In genomic region chr20:63688234-63689045, GRCh38 we compare ENCODE assay signal across 12 cellular contexts. TPM values are rescaled to one million over a fixed set of nuclear protein-coding genes. Genes with fewer than 3 reads are reported as not detected.
A peak's percentile ranks its signal among the peaks of the same experiment; 100 is the strongest.
DNase-seq lines count a peak whose midpoint lies in the region; ATAC-seq and TF ChIP-seq lines count a peak whose summit lies in the region.
"Had no signal": no experiment of that assay in that cellular context is flagged by ENCODE, and none has a peak within 500 bp of the region (broad histone marks: within the 10 kb centered on the region; RNA-seq: fewer than 3 reads in every experiment).

No MANE protein-coding gene starts in this region.

- POLR2A ChIA-PET in Caco-2 (lab: Charles Lee) = no interaction called here

- no peak overlapping the region for H3K4me2 ChIP-seq in osteoblast (ENCODE audit: insufficient read depth, low read length)

- peaks cover 84% of the 10 kb centered on the region for H3K36me3 Mint-ChIP-seq in Caco-2 (ENCODE audit: insufficient read depth, unreplicated experiment)
- H3K36me3 Mint-ChIP-seq in activated T-helper 2 cell treated with anti-CD3 and anti-CD28 coated beads, Interferon-gamma antibody, Interleukin-2, Interleukin-4, amounts not matched to agents 10 μg/mL and 5 μg/mL and 100 μg/mL, durations not matched to agents 14 hours and 24 hours and 36 hours (ENCODE audit: low read depth) = peaks cover 4% of the 10 kb centered on the region

- ATAC-seq in foreskin keratinocyte = no peak
- ATAC-seq: activated T-cell treated with anti-CD3 and anti-CD28 coated beads, Interleukin-2, amount 50 U/mL, for 72 hours; body of pancreas had no signal

- H3K36me3 ChIP-seq in Caco-2 (ENCODE audit: control insufficient read depth, insufficient read depth, low read length) (no peaks in the 10 kb centered on the region), osteoblast (ENCODE audit: insufficient read depth, low read length) (peaks cover 6% of the 10 kb centered on the region)

- no peaks in the 10 kb centered on the region for H3K27me3 Mint-ChIP-seq in Caco-2 (ENCODE audit: insufficient read depth, unreplicated experiment)
- H3K27me3 Mint-ChIP-seq in activated T-helper 2 cell treated with anti-CD3 and anti-CD28 coated beads, Interferon-gamma antibody, Interleukin-2, Interleukin-4, amounts not matched to agents 10 μg/mL and 5 μg/mL and 100 μg/mL, durations not matched to agents 14 hours and 24 hours and 36 hours (ENCODE audit: low read depth) = no peaks in the 10 kb centered on the region

- H3K4me1 ChIP-seq in Caco-2 (peaks cover 25% of the 10 kb centered on the region), osteoblast (ENCODE audit: insufficient read depth, low read length) (peaks cover 4% of the 10 kb centered on the region), foreskin keratinocyte (no peaks in the 10 kb centered on the region)

- CTCF ChIA-PET in Caco-2 (lab: Charles Lee) = interaction anchor here (0.7 kb wide), 1 partner anchor 432 kb away, joined by 3 read pairs; no protein-coding TSS in a partner anchor

- no TSS peak for BruUV-seq in Caco-2 (replicated peaks; lab: Mats Ljungman, UMichigan)

- H3K9me3 ChIP-seq in Caco-2 (no peaks in the 10 kb centered on the region), osteoblast (ENCODE audit: low read depth, low read length) (no peaks in the 10 kb centered on the region)
- H3K9me3 ChIP-seq: body of pancreas had no signal

- intact Hi-C loops in Caco-2 (cut with micrococcal nuclease; ENCODE audit: unreplicated experiment) = no loop called here
- intact Hi-C loops in activated T-helper 2 cell treated with anti-CD3 and anti-CD28 coated beads, Interferon-gamma antibody, Interleukin-2, Interleukin-4, amounts not matched to agents 10 μg/mL and 5 μg/mL and 100 μg/mL, durations not matched to agents 14 hours and 24 hours and 36 hours (cut with micrococcal nuclease) = no loop called here

- TF ChIP-seq CTCF in Caco-2 (IDR thresholded peaks at IDR 0.05; ENCODE audit: insufficient read depth in 1 of 2, low read depth in 1 of 2, low read length in 1 of 2, severe bottlenecking in 1 of 2, unreplicated experiment in 1 of 2) (no peak), osteoblast (IDR thresholded peaks at IDR 0.05; ENCODE audit: extremely low read depth, low read depth, low read length) (no peak), foreskin keratinocyte (conservative IDR thresholded peaks at IDR 0.05) (no peak)

- no peaks in the 10 kb centered on the region for H3K9me3 Mint-ChIP-seq in Caco-2 (ENCODE audit: unreplicated experiment)
- no peaks in the 10 kb centered on the region for H3K9me3 Mint-ChIP-seq in activated T-helper 2 cell treated with anti-CD3 and anti-CD28 coated beads, Interferon-gamma antibody, Interleukin-2, Interleukin-4, amounts not matched to agents 10 μg/mL and 5 μg/mL and 100 μg/mL, durations not matched to agents 14 hours and 24 hours and 36 hours
- H3K9me3 Mint-ChIP-seq: activated T-cell treated with anti-CD3 and anti-CD28 coated beads, Interleukin-2, amount 50 U/mL, for 72 hours had no signal

- no peaks in the 10 kb centered on the region for H3K79me2 ChIP-seq in osteoblast (ENCODE audit: insufficient read depth, low read length)

- no peak overlapping the region for H3K4me3 Mint-ChIP-seq in Caco-2 (ENCODE audit: unreplicated experiment)
- H3K4me3 Mint-ChIP-seq in activated T-helper 2 cell treated with anti-CD3 and anti-CD28 coated beads, Interferon-gamma antibody, Interleukin-2, Interleukin-4, amounts not matched to agents 10 μg/mL and 5 μg/mL and 100 μg/mL, durations not matched to agents 14 hours and 24 hours and 36 hours (ENCODE audit: low read depth) = no peak overlapping the region
- H3K4me3 Mint-ChIP-seq: activated T-cell treated with anti-CD3 and anti-CD28 coated beads, Interleukin-2, amount 50 U/mL, for 72 hours had no signal

- no peaks in the 10 kb centered on the region for H3K4me1 Mint-ChIP-seq in Caco-2 (ENCODE audit: low read depth, unreplicated experiment)
- peaks cover 3% of the 10 kb centered on the region for H3K4me1 Mint-ChIP-seq in activated T-helper 2 cell treated with anti-CD3 and anti-CD28 coated beads, Interferon-gamma antibody, Interleukin-2, Interleukin-4, amounts not matched to agents 10 μg/mL and 5 μg/mL and 100 μg/mL, durations not matched to agents 14 hours and 24 hours and 36 hours (ENCODE audit: low read depth)

- no peaks in the 10 kb centered on the region for H4K20me1 ChIP-seq in osteoblast (ENCODE audit: insufficient read depth, low read length)

- H3K27me3 ChIP-seq in Caco-2 (replicated peaks; ENCODE audit: control insufficient read depth, insufficient read depth, low read length) (no peaks in the 10 kb centered on the region), osteoblast (ENCODE audit: insufficient read depth, low read length) (no peaks in the 10 kb centered on the region), foreskin keratinocyte (no peaks in the 10 kb centered on the region)
- H3K27me3 ChIP-seq: body of pancreas had no signal

- H2AFZ ChIP-seq in osteoblast (ENCODE audit: low read length) = no peak overlapping the region

- H3K27ac Mint-ChIP-seq in Caco-2 (ENCODE audit: unreplicated experiment) = peak overlapping the region; percentile 67
- H3K27ac Mint-ChIP-seq in activated T-helper 2 cell treated with anti-CD3 and anti-CD28 coated beads, Interferon-gamma antibody, Interleukin-2, Interleukin-4, amounts not matched to agents 10 μg/mL and 5 μg/mL and 100 μg/mL, durations not matched to agents 14 hours and 24 hours and 36 hours = no peak overlapping the region
- H3K27ac Mint-ChIP-seq: activated T-cell treated with anti-CD3 and anti-CD28 coated beads, Interleukin-2, amount 50 U/mL, for 72 hours had no signal

- H3K4me3 ChIP-seq in Caco-2 (ENCODE audit: low read depth, low read length) (no peak overlapping the region), osteoblast (ENCODE audit: insufficient read depth, low read length) (no peak overlapping the region)
- H3K4me3 ChIP-seq: body of pancreas, SK-N-MC had no signal

- H3K27ac ChIP-seq in caudate nucleus (ENCODE audit: low read depth, low read length) (peak overlapping the region; percentile 44), osteoblast (ENCODE audit: low read depth, low read length) (no peak overlapping the region), foreskin keratinocyte (no peak overlapping the region)
- H3K27ac ChIP-seq: SK-N-MC had no signal

- no peak for DNase-seq in Caco-2
- peak in 1 of 61 donors; percentile 55 for DNase-seq in caudate nucleus (lab: John Stamatoyannopoulos, UW)
- peak; percentile 77 for DNase-seq in osteoblast (ENCODE audit: insufficient read length, low spot score, missing footprints)
- no peak for DNase-seq in HT-29 (ENCODE audit: low spot score)
- DNase-seq in foreskin keratinocyte = no peak
- no peak for DNase-seq in activated T-helper 2 cell treated with anti-CD3 and anti-CD28 coated beads, Interferon-gamma antibody, Interleukin-2, Interleukin-4, amounts not matched to agents 10 μg/mL and 5 μg/mL and 100 μg/mL, durations not matched to agents 14 hours and 24 hours and 36 hours (ENCODE audit: low spot score)
- DNase-seq: activated CD4-positive, CD25-positive, alpha-beta regulatory T cell; activated T-cell treated with anti-CD3 and anti-CD28 coated beads, Interleukin-2, amount 50 U/mL, for 72 hours; GOT3; NCI-H82 had no signal

RNA-seq across cellular contexts. Expression of gene TNFRSF6B, which starts 8.0 kb away (rescaled TPM):
- not detected in 2 replicates for total RNA-seq in Caco-2 (2022)
- total RNA-seq in osteoblast = 2.1 and 2.9 TPM in 2 replicates
- total RNA-seq in HT-29 (2014; rRNA removed; shearing (Covaris generic)) = 4.1 and 4.9 TPM in 2 replicates
- total RNA-seq in foreskin keratinocyte = 189 and 224 TPM in 2 replicates
- 245 and 287 TPM in 2 replicates for polyA plus RNA-seq in foreskin keratinocyte
- not detected in 2 replicates for total RNA-seq in activated T-helper 2 cell treated with anti-CD3 and anti-CD28 coated beads, Interferon-gamma antibody, Interleukin-2, Interleukin-4, amounts not matched to agents 10 μg/mL and 5 μg/mL and 100 μg/mL, durations not matched to agents 14 hours and 24 hours and 36 hours

RNA-seq across cellular contexts. Expression of gene ARFRP1, which starts 19.3 kb away (rescaled TPM):
- total RNA-seq in Caco-2 (2022) (119 and 126 TPM in 2 replicates), osteoblast (21.7 and 23.0 TPM in 2 replicates), foreskin keratinocyte (32.3 and 39.2 TPM in 2 replicates)
- 82.0 and 86.1 TPM in 2 replicates for total RNA-seq in HT-29 (2014; rRNA removed; shearing (Covaris generic))
- polyA plus RNA-seq in foreskin keratinocyte = 43.5 and 49.0 TPM in 2 replicates
- 59.0 and 59.1 TPM in 2 replicates for total RNA-seq in activated T-helper 2 cell treated with anti-CD3 and anti-CD28 coated beads, Interferon-gamma antibody, Interleukin-2, Interleukin-4, amounts not matched to agents 10 μg/mL and 5 μg/mL and 100 μg/mL, durations not matched to agents 14 hours and 24 hours and 36 hours

RNA-seq across cellular contexts. Expression of gene ZGPAT, which starts 19.4 kb away (rescaled TPM):
- total RNA-seq in Caco-2 (2022) (69.3 and 74.7 TPM in 2 replicates), osteoblast (15.6 and 18.8 TPM in 2 replicates), foreskin keratinocyte (17.1 and 20.9 TPM in 2 replicates)
- total RNA-seq in HT-29 (2014; rRNA removed; shearing (Covaris generic)) = 52.1 and 68.6 TPM in 2 replicates
- 23.3 and 24.8 TPM in 2 replicates for polyA plus RNA-seq in foreskin keratinocyte
- total RNA-seq in activated T-helper 2 cell treated with anti-CD3 and anti-CD28 coated beads, Interferon-gamma antibody, Interleukin-2, Interleukin-4, amounts not matched to agents 10 μg/mL and 5 μg/mL and 100 μg/mL, durations not matched to agents 14 hours and 24 hours and 36 hours = 29.0 and 36.1 TPM in 2 replicates

RNA-seq across cellular contexts. Expression of gene RTEL1, which starts 30.3 kb away (rescaled TPM):
- total RNA-seq in Caco-2 (2022) (51.1 and 61.6 TPM in 2 replicates), osteoblast (10.9 and 11.8 TPM in 2 replicates), foreskin keratinocyte (17.6 and 20.7 TPM in 2 replicates)
- total RNA-seq in HT-29 (2014; rRNA removed; shearing (Covaris generic)) = 43.0 and 55.1 TPM in 2 replicates
- 14.2 and 15.5 TPM in 2 replicates for polyA plus RNA-seq in foreskin keratinocyte
- total RNA-seq in activated T-helper 2 cell treated with anti-CD3 and anti-CD28 coated beads, Interferon-gamma antibody, Interleukin-2, Interleukin-4, amounts not matched to agents 10 μg/mL and 5 μg/mL and 100 μg/mL, durations not matched to agents 14 hours and 24 hours and 36 hours = 44.0 and 46.9 TPM in 2 replicates

RNA-seq across cellular contexts. Expression of gene STMN3, which starts 35.2 kb away (rescaled TPM):
- 27.4 and 27.9 TPM in 2 replicates for total RNA-seq in Caco-2 (2022)
- total RNA-seq in osteoblast = 1.1 and 2.1 TPM in 2 replicates
- 4.7 and 7.0 TPM in 2 replicates for total RNA-seq in HT-29 (2014; rRNA removed; shearing (Covaris generic))
- 2.0 and 9.6 TPM in 2 replicates for total RNA-seq in foreskin keratinocyte
- 2.4 and 11.2 TPM in 2 replicates for polyA plus RNA-seq in foreskin keratinocyte
- 6.5 and 7.1 TPM in 2 replicates for total RNA-seq in activated T-helper 2 cell treated with anti-CD3 and anti-CD28 coated beads, Interferon-gamma antibody, Interleukin-2, Interleukin-4, amounts not matched to agents 10 μg/mL and 5 μg/mL and 100 μg/mL, durations not matched to agents 14 hours and 24 hours and 36 hours

Comparison
In these comparisons a context has a peak if more than half of its experiments do, and no peak if none do; other contexts are left out.
1. RNA of gene TNFRSF6B, which starts 8.0 kb away (total RNA-seq): 189 to 224 TPM in foreskin keratinocyte; 4.1 to 4.9 TPM in HT-29, 2.1 to 2.9 TPM in osteoblast, not detected in Caco-2 and not detected in activated T-helper 2 cell treated with anti-CD3 and anti-CD28 coated beads, Interferon-gamma antibody, Interleukin-2, Interleukin-4, amounts not matched to agents 10 μg/mL and 5 μg/mL and 100 μg/mL, durations not matched to agents 14 hours and 24 hours and 36 hours; every median in the first group is over 10 times any median in the second.